ENCODE assay signal across 8 cellular contexts in genomic region chr1:53326598-53327182, GRCh38. TPM values are rescaled to one million over a fixed set of nuclear protein-coding genes. Genes with fewer than 3 reads are reported as not detected.
DNase-seq lines count a peak whose midpoint lies in the region; ATAC-seq and TF ChIP-seq lines count a peak whose summit lies in the region.

No MANE protein-coding gene starts in this region.

- peaks cover 18% of the 10 kb centered on the region for H3K4me1 Mint-ChIP-seq in activated T-cell treated with anti-CD3 and anti-CD28 coated beads, Interleukin-2, amount 50 U/mL, for 4 hours (ENCODE audit: low read depth)

- H3K9me3 ChIP-seq in heart left ventricle = no peaks in the 10 kb centered on the region
- no peaks in the 10 kb centered on the region for H3K9me3 ChIP-seq in sigmoid colon

- TF ChIP-seq EP300 in sigmoid colon (IDR thresholded peaks at IDR 0.05) = no peak

- WGBS in heart left ventricle, 4 donors = 0 to 1% (median 1%) methylated on average over 28 to 53 of the region's 53 CpGs; no CpG with 5 or more reads in 1 of the 4 donors
- WGBS in sigmoid colon, 2 donors = 0 to 1% methylated on average over 53 of the region's 53 CpGs

- H3K4me3 ChIP-seq in heart left ventricle (peak overlapping the region; percentile 55 to 93 (median 70)), sigmoid colon (peak overlapping the region; percentile 45 to 64 (median 62))

- H3K4me3 Mint-ChIP-seq in activated T-cell treated with anti-CD3 and anti-CD28 coated beads, Interleukin-2, amount 50 U/mL, for 4 hours = peak overlapping the region; percentile 97

- H3K4me1 ChIP-seq in heart left ventricle (peaks cover 0 to 34% (median 17%) of the 10 kb centered on the region in 12 donors), sigmoid colon (peaks cover 0 to 28% (median 27%) of the 10 kb centered on the region in 4 donors)

- no peaks in the 10 kb centered on the region for H3K9me3 Mint-ChIP-seq in activated T-cell treated with anti-CD3 and anti-CD28 coated beads, Interleukin-2, amount 50 U/mL, for 4 hours

- H3K27me3 Mint-ChIP-seq in activated T-cell treated with anti-CD3 and anti-CD28 coated beads, Interleukin-2, amount 50 U/mL, for 4 hours (ENCODE audit: low read depth) = no peaks in the 10 kb centered on the region

- peaks cover 16% of the 10 kb centered on the region for H3K36me3 Mint-ChIP-seq in activated T-cell treated with anti-CD3 and anti-CD28 coated beads, Interleukin-2, amount 50 U/mL, for 4 hours (ENCODE audit: insufficient read depth)

- H3K36me3 ChIP-seq in heart left ventricle (no peaks in the 10 kb centered on the region), sigmoid colon (no peaks in the 10 kb centered on the region)

- TF ChIP-seq POLR2A in heart left ventricle (IDR thresholded peaks at IDR 0.05) = no peak
- no peak for TF ChIP-seq POLR2A in sigmoid colon (IDR thresholded peaks at IDR 0.05)

- DNase-seq in stimulated activated CD4-positive, alpha-beta T cell treated with anti-CD3 and anti-CD28 coated beads, TNF-alpha, amount 100 ng/mL, for 4 hours (ENCODE audit: low read depth in 3 of 3) = peak in 2 of 3 experiments; percentile 15 to 17
- no peak for DNase-seq in stimulated activated CD4-positive, alpha-beta T cell treated with anti-CD3 and anti-CD28 coated beads, Interleukin-15, amount 100 ng/mL, for 24 hours
- DNase-seq in NCI-H1105 (lab: John Stamatoyannopoulos, UW) = peak; percentile 56
- DNase-seq in activated T-cell treated with anti-CD3 and anti-CD28 coated beads, Interleukin-2, amount 50 U/mL, for 4 hours = peak; percentile 33
- no peak for DNase-seq in heart left ventricle
- DNase-seq in sigmoid colon = no peak
- no peak for DNase-seq in cerebellar cortex (ENCODE audit: low spot score)

- H3K27ac ChIP-seq in heart left ventricle (peak overlapping the region in 4 of 12 donors; percentile 13 to 72 (median 56)), sigmoid colon (peak overlapping the region in 2 of 4 donors; percentile 51 to 64)

- intact Hi-C loops in heart left ventricle (cut with DNase I) (no loop called here), sigmoid colon (cut with DNase I) (loop anchor here (5.0 kb wide), 1 partner anchor 89 kb away; the partner anchor contains the start of gene MAGOH)

- H3K27me3 ChIP-seq in heart left ventricle (peaks cover 0 to 4% (median 0%) of the 10 kb centered on the region in 9 donors), sigmoid colon (no peaks in the 10 kb centered on the region)

- ATAC-seq in HG02571 (IDR thresholded peaks at IDR 0.05; ENCODE audit: unreplicated experiment) (peak; percentile 28), heart left ventricle (peak; percentile 14 to 60 (median 50))
- peak; percentile 16 to 42 for ATAC-seq in activated T-cell treated with anti-CD3 and anti-CD28 coated beads, Interleukin-2, amount 50 U/mL, for 4 hours

- no peak for TF ChIP-seq CTCF in heart left ventricle (IDR thresholded peaks at IDR 0.05)
- no peak for TF ChIP-seq CTCF in sigmoid colon (IDR thresholded peaks at IDR 0.05)

RNA-seq across cellular contexts. Expression of gene LRP8, which starts 1.2 kb away (rescaled TPM):
- total RNA-seq in activated T-cell treated with anti-CD3 and anti-CD28 coated beads, Interleukin-2, amount 50 U/mL, for 4 hours = 10 to 100 TPM; 53.1 to 58.0 (median 54.6) TPM
- total RNA-seq in heart left ventricle (1 to 10 TPM in 8 of 9 donors, under 1 TPM in 1; 0.75 to 8.0 (median 1.7) TPM), sigmoid colon (1 to 10 TPM; 1.1 to 1.7 (median 1.2) TPM)
- polyA plus RNA-seq in heart left ventricle (1 to 10 TPM in 1 of 2 donors, under 1 TPM in 1; 0.27 to 2.8 TPM), sigmoid colon (1 to 10 TPM in 2 of 3 donors, under 1 TPM in 1; 0.69 to 7.8 (median 3.0) TPM)

Comparison
In these comparisons a context has a peak if more than half of its experiments do, and no peak if none do; other contexts are left out.
1. DNase-seq: peak in stimulated activated CD4-positive, alpha-beta T cell treated with anti-CD3 and anti-CD28 coated beads, TNF-alpha, amount 100 ng/mL, for 4 hours (2 of 3), NCI-H1105 (single experiment) and activated T-cell treated with anti-CD3 and anti-CD28 coated beads, Interleukin-2, amount 50 U/mL, for 4 hours (single experiment); none in stimulated activated CD4-positive, alpha-beta T cell treated with anti-CD3 and anti-CD28 coated beads, Interleukin-15, amount 100 ng/mL, for 24 hours (single experiment), heart left ventricle (0 of 5), sigmoid colon (single experiment) and cerebellar cortex (single experiment).
2. RNA of gene LRP8, which starts 1.2 kb away (total RNA-seq): 53.1 to 58.0 TPM in activated T-cell treated with anti-CD3 and anti-CD28 coated beads, Interleukin-2, amount 50 U/mL, for 4 hours; 0.75 to 8.0 TPM in heart left ventricle and 1.1 to 1.7 TPM in sigmoid colon; every median in the first group is over 4 times any median in the second.
3. Peak in every context shown above with its lines, with median percentiles within 50 percentile points of each other: ATAC-seq.